10 cellular contexts compared by ENCODE assay signal in the genomic region with DNA sequence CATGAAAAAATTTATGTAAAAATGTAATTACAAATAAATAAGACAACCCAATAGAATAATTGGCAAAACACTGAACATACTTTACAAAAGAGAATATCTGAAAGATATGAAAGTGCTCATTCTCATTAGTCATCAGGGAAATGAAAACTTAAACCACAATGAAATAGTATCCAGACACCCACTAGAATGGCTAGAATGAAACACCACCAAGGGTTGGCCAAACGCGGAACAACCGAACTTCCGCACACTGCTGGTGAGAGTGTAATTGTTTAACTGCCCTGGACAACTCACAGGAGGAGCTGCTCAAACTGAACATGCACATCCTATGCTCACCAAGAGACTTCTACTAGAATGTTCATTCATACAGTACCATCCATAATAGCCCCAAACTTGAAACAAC. TPM values are rescaled to one million over a fixed set of nuclear protein-coding genes. Genes with fewer than 3 reads are reported as not detected.
DNase-seq lines count a peak whose midpoint lies in the region; ATAC-seq and TF ChIP-seq lines count a peak whose summit lies in the region.
"Had no signal": no experiment of that assay in that cellular context is flagged by ENCODE, and none has a peak within 500 bp of the region (broad histone marks: within the 10 kb centered on the region; RNA-seq: fewer than 3 reads in every experiment).

No MANE protein-coding gene starts in this region.

- H2BK120ac ChIP-seq in IMR-90 (ENCODE audit: low read depth, low read length), result no peak overlapping the region

- peaks cover 20% of the 10 kb centered on the region for H3K27me3 Mint-ChIP-seq in activated CD8-positive, alpha-beta T cell treated with anti-CD3 and anti-CD28 coated beads, Interleukin-2, amount 10 ng/mL, durations not matched to agents 7 days and 5 days (ENCODE audit: low read depth)
- H3K27me3 Mint-ChIP-seq in activated T-helper 1 cell treated with anti-CD3 and anti-CD28 coated beads, Interleukin-12 subunit alpha, Interleukin-12 subunit beta, Interleukin-2, Interleukin-4 antibody, amounts not matched to agents 30 ng/mL and 10 ng/mL and 1 ng/mL, durations not matched to agents 14 hours and 24 hours and 36 hours (ENCODE audit: insufficient read depth), result peaks cover 16% of the 10 kb centered on the region

- no peak overlapping the region for H4K5ac ChIP-seq in IMR-90 (ENCODE audit: low read depth, low read length)

- peaks cover 2% of the 10 kb centered on the region; the same call in 1 of the 2 replicates for H3K4me1 ChIP-seq in IMR-90 (ENCODE audit: control insufficient read depth, insufficient read depth, low read length)

- no peak for TF ChIP-seq RAD21 in IMR-90 (IDR thresholded peaks at IDR 0.05; ENCODE audit: low read length)

- POLR2A ChIA-PET in IMR-90 (lab: Charles Lee; ENCODE audit: unreplicated experiment), result no interaction called here
- POLR2A ChIA-PET in activated CD8-positive, alpha-beta T cell treated with anti-CD3 and anti-CD28 coated beads, Interleukin-2, amount 10 ng/mL, durations not matched to agents 7 days and 5 days (lab: Charles Lee), result interaction anchor here (1.1 kb wide), 1 partner anchor 38 kb away, joined by 4 read pairs; no protein-coding TSS in a partner anchor

- no peak overlapping the region for H3K4me3 ChIP-seq in IMR-90 (ENCODE audit: insufficient read depth, low read depth, low read length)
- H3K4me3 ChIP-seq: body of pancreas had no signal

- no peak overlapping the region for H3K27ac ChIP-seq in IMR-90 (ENCODE audit: insufficient read depth, low read length)

- no peak; the same call in 1 of the 2 replicates for ATAC-seq in IMR-90 (ENCODE audit: low read depth)
- ATAC-seq in activated CD8-positive, alpha-beta T cell treated with anti-CD3 and anti-CD28 coated beads, Interleukin-2, amount 10 ng/mL, durations not matched to agents 7 days and 5 days, result peak; percentile 38
- no peak for ATAC-seq in HG03039 (IDR thresholded peaks at IDR 0.05; ENCODE audit: unreplicated experiment)
- ATAC-seq: body of pancreas had no signal

- no peak overlapping the region for H3K56ac ChIP-seq in IMR-90 (ENCODE audit: extremely low read depth, insufficient read depth, low read length)

- H3K27ac Mint-ChIP-seq in activated CD8-positive, alpha-beta T cell treated with anti-CD3 and anti-CD28 coated beads, Interleukin-2, amount 10 ng/mL, durations not matched to agents 7 days and 5 days, result no peak overlapping the region
- H3K27ac Mint-ChIP-seq in activated T-helper 1 cell treated with anti-CD3 and anti-CD28 coated beads, Interleukin-12 subunit alpha, Interleukin-12 subunit beta, Interleukin-2, Interleukin-4 antibody, amounts not matched to agents 30 ng/mL and 10 ng/mL and 1 ng/mL, durations not matched to agents 14 hours and 24 hours and 36 hours, result no peak overlapping the region

- H3K4ac ChIP-seq in IMR-90 (ENCODE audit: low read depth, low read length), result no peak overlapping the region

- H2BK20ac ChIP-seq in IMR-90 (ENCODE audit: low read depth, low read length), result 0 out of 2 replicates have a peak overlapping the region, but pooled peaks have one; percentile 56

- no peak overlapping the region for H3K4me3 Mint-ChIP-seq in activated CD8-positive, alpha-beta T cell treated with anti-CD3 and anti-CD28 coated beads, Interleukin-2, amount 10 ng/mL, durations not matched to agents 7 days and 5 days
- no peak overlapping the region for H3K4me3 Mint-ChIP-seq in activated T-helper 1 cell treated with anti-CD3 and anti-CD28 coated beads, Interleukin-12 subunit alpha, Interleukin-12 subunit beta, Interleukin-2, Interleukin-4 antibody, amounts not matched to agents 30 ng/mL and 10 ng/mL and 1 ng/mL, durations not matched to agents 14 hours and 24 hours and 36 hours

- no peak overlapping the region for H2BK5ac ChIP-seq in IMR-90 (ENCODE audit: low read depth, low read length, poor library complexity, severe bottlenecking)

- WGBS in IMR-90 (ENCODE audit: extremely low coverage in 2 of 2, insufficient read length in 1 of 2), 2 experiments, result no CpG with 5 or more reads among the region's 4 CpGs

- no peaks in the 10 kb centered on the region for H3K9me3 ChIP-seq in IMR-90 (ENCODE audit: control insufficient read depth, insufficient read depth, low read length)
- H3K9me3 ChIP-seq: body of pancreas had no signal

- H2AFZ ChIP-seq in IMR-90 (replicated peaks; ENCODE audit: low read length, poor library complexity), result no peak overlapping the region

- in situ Hi-C loops in IMR-90 (cut with MboI; ENCODE audit: low sequenced_read_pairs), result no loop called here

- CTCF ChIA-PET in IMR-90 (lab: Yijun Ruan, JAX), result no interaction called here
- CTCF ChIA-PET in activated CD8-positive, alpha-beta T cell treated with anti-CD3 and anti-CD28 coated beads, Interleukin-2, amount 10 ng/mL, durations not matched to agents 7 days and 5 days (lab: Charles Lee), result interaction anchor here (1.2 to 3.1 kb wide), 2 partner anchors 46 to 70 kb away, joined by 3 to 13 read pairs; no protein-coding TSS in a partner anchor

- H3K18ac ChIP-seq in IMR-90 (ENCODE audit: low read depth, low read length), result no peak overlapping the region

- no TSS peak for BruUV-seq in IMR-90 (replicated peaks; lab: Mats Ljungman, UMichigan)

- H3K79me1 ChIP-seq in IMR-90 (ENCODE audit: low read depth in 1 of 2, low read length in 2 of 2), result peaks cover 0 to 1% of the 10 kb centered on the region in 2 experiments; a peak in 2 of 4 replicates

- H3K23ac ChIP-seq in IMR-90 (ENCODE audit: low read depth, low read length), result no peak overlapping the region

- no peak overlapping the region for H3K14ac ChIP-seq in IMR-90 (replicated peaks; ENCODE audit: low read depth, low read length)

- dilution Hi-C loops in IMR-90 (cut with HindIII; ENCODE audit: low sequenced_read_pairs, unreplicated experiment), result no loop called here

- no peak overlapping the region for H4K91ac ChIP-seq in IMR-90 (ENCODE audit: insufficient read depth, low read depth, low read length)

- H3K9me3 Mint-ChIP-seq in activated CD8-positive, alpha-beta T cell treated with anti-CD3 and anti-CD28 coated beads, Interleukin-2, amount 10 ng/mL, durations not matched to agents 7 days and 5 days (ENCODE audit: insufficient read depth), result no peaks in the 10 kb centered on the region
- no peaks in the 10 kb centered on the region for H3K9me3 Mint-ChIP-seq in activated T-helper 1 cell treated with anti-CD3 and anti-CD28 coated beads, Interleukin-12 subunit alpha, Interleukin-12 subunit beta, Interleukin-2, Interleukin-4 antibody, amounts not matched to agents 30 ng/mL and 10 ng/mL and 1 ng/mL, durations not matched to agents 14 hours and 24 hours and 36 hours

- no peak overlapping the region for H3K4me2 ChIP-seq in IMR-90 (ENCODE audit: low read depth, low read length)

- H3K27me3 ChIP-seq in IMR-90 (ENCODE audit: control insufficient read depth, insufficient read depth, low read length), result no peaks in the 10 kb centered on the region
- H3K27me3 ChIP-seq: body of pancreas had no signal

- no peaks in the 10 kb centered on the region for H3K36me3 Mint-ChIP-seq in activated CD8-positive, alpha-beta T cell treated with anti-CD3 and anti-CD28 coated beads, Interleukin-2, amount 10 ng/mL, durations not matched to agents 7 days and 5 days (ENCODE audit: low read depth)
- no peaks in the 10 kb centered on the region for H3K36me3 Mint-ChIP-seq in activated T-helper 1 cell treated with anti-CD3 and anti-CD28 coated beads, Interleukin-12 subunit alpha, Interleukin-12 subunit beta, Interleukin-2, Interleukin-4 antibody, amounts not matched to agents 30 ng/mL and 10 ng/mL and 1 ng/mL, durations not matched to agents 14 hours and 24 hours and 36 hours (ENCODE audit: low read depth)

- intact Hi-C loops in IMR-90 (cut with micrococcal nuclease), result no loop called here
- intact Hi-C loops in activated T-helper 1 cell treated with anti-CD3 and anti-CD28 coated beads, Interleukin-12 subunit alpha, Interleukin-12 subunit beta, Interleukin-2, Interleukin-4 antibody, amounts not matched to agents 30 ng/mL and 10 ng/mL and 1 ng/mL, durations not matched to agents 14 hours and 24 hours and 36 hours (cut with micrococcal nuclease), result no loop called here

- TF ChIP-seq POLR2A in IMR-90 (IDR thresholded peaks at IDR 0.05; ENCODE audit: low read depth, low read length), result no peak

- no peak for TF ChIP-seq CTCF in IMR-90 (conservative IDR thresholded peaks at IDR 0.05; ENCODE audit: low read depth, low read length)

- no peak overlapping the region for H2AK5ac ChIP-seq in IMR-90 (ENCODE audit: low read depth, low read length)

- no peak overlapping the region for H4K8ac ChIP-seq in IMR-90 (ENCODE audit: low read depth in 2 of 2, low read length in 2 of 2)

- no peaks in the 10 kb centered on the region; the same call in 1 of the 2 replicates for H4K20me1 ChIP-seq in IMR-90 (ENCODE audit: insufficient read depth, low read length)

- no peaks in the 10 kb centered on the region for H3K36me3 ChIP-seq in IMR-90 (ENCODE audit: control insufficient read depth, insufficient read depth, low read length)

- DNase-seq in activated effector memory CD4-positive, alpha-beta T cell treated with anti-CD3 and anti-CD28 coated beads, Interleukin-2, amount 50 U/mL, for 16 hours, result peak; percentile 69
- DNase-seq in activated effector memory CD4-positive, alpha-beta T cell treated with Interleukin-2 at 50 U/mL for 16 hours, result no peak
- DNase-seq in IMR-90 (peak; percentile 39), epidermal melanocyte (ENCODE audit: insufficient read length, low spot score) (no peak)
- DNase-seq in activated CD8-positive, alpha-beta T cell treated with anti-CD3 and anti-CD28 coated beads, Interleukin-2, amount 10 ng/mL, durations not matched to agents 7 days and 5 days, result no peak
- DNase-seq in stimulated activated CD8-positive, alpha-beta memory T cell treated with anti-CD3 and anti-CD28 coated beads, Interleukin-4, amount 100 ng/mL, for 24 hours (ENCODE audit: low read depth), result peak; percentile 3
- no peak for DNase-seq in activated T-helper 1 cell treated with anti-CD3 and anti-CD28 coated beads, Interleukin-12 subunit alpha, Interleukin-12 subunit beta, Interleukin-2, Interleukin-4 antibody, amounts not matched to agents 30 ng/mL and 10 ng/mL and 1 ng/mL, durations not matched to agents 14 hours and 24 hours and 36 hours (ENCODE audit: low spot score)
- DNase-seq: NCI-H524 treated with DMSO at 0.1 percent for 48 hours had no signal

- H2AK9ac ChIP-seq in IMR-90 (replicated peaks; ENCODE audit: low read depth, low read length, poor library complexity), result no peak overlapping the region

- H3K9me1 ChIP-seq in IMR-90 (ENCODE audit: insufficient read depth, low read length), result no peaks in the 10 kb centered on the region; the same call in 1 of the 2 replicates

- no peak overlapping the region for H2BK15ac ChIP-seq in IMR-90 (ENCODE audit: low read depth, low read length)

- no peak overlapping the region for H3K9ac ChIP-seq in IMR-90 (ENCODE audit: low read depth, low read length)

- peaks cover 16% of the 10 kb centered on the region for H3K4me1 Mint-ChIP-seq in activated CD8-positive, alpha-beta T cell treated with anti-CD3 and anti-CD28 coated beads, Interleukin-2, amount 10 ng/mL, durations not matched to agents 7 days and 5 days (ENCODE audit: low read depth)
- H3K4me1 Mint-ChIP-seq in activated T-helper 1 cell treated with anti-CD3 and anti-CD28 coated beads, Interleukin-12 subunit alpha, Interleukin-12 subunit beta, Interleukin-2, Interleukin-4 antibody, amounts not matched to agents 30 ng/mL and 10 ng/mL and 1 ng/mL, durations not matched to agents 14 hours and 24 hours and 36 hours (ENCODE audit: low read depth), result peaks cover 10% of the 10 kb centered on the region

RNA-seq across cellular contexts. Expression of gene ZDHHC7, which starts 5.8 kb away (rescaled TPM):
- 80.1 and 81.1 TPM in 2 replicates for total RNA-seq in IMR-90 (2012; rRNA removed)
- polyA plus RNA-seq in IMR-90 (2012; rRNA removed), result 97.1 and 104 TPM in 2 replicates
- polyA plus RNA-seq in IMR-90 (2012; cell fraction: cytosol; rRNA removed), result 86.7 and 88.8 TPM in 2 replicates
- polyA plus RNA-seq in IMR-90 (2012; cell fraction: nucleus; rRNA removed; ENCODE audit: low replicate concordance), result 63.2 and 114 TPM in 2 replicates
- total RNA-seq in activated CD8-positive, alpha-beta T cell treated with anti-CD3 and anti-CD28 coated beads, Interleukin-2, amount 10 ng/mL, durations not matched to agents 7 days and 5 days, result 10 to 100 TPM; 28.1 to 28.7 TPM
- 29.0 and 30.6 TPM in 2 replicates for total RNA-seq in activated T-helper 1 cell treated with anti-CD3 and anti-CD28 coated beads, Interleukin-12 subunit alpha, Interleukin-12 subunit beta, Interleukin-2, Interleukin-4 antibody, amounts not matched to agents 30 ng/mL and 10 ng/mL and 1 ng/mL, durations not matched to agents 14 hours and 24 hours and 36 hours

RNA-seq across cellular contexts. Expression of gene KIAA0513, which starts 10.4 kb away (rescaled TPM):
- total RNA-seq in IMR-90 (2012; rRNA removed), result 9.5 and 10.3 TPM in 2 replicates
- polyA plus RNA-seq in IMR-90 (2012; rRNA removed), result 9.5 and 11.4 TPM in 2 replicates
- 5.7 and 7.2 TPM in 2 replicates for polyA plus RNA-seq in IMR-90 (2012; cell fraction: cytosol; rRNA removed)
- 10.8 and 15.5 TPM in 2 replicates for polyA plus RNA-seq in IMR-90 (2012; cell fraction: nucleus; rRNA removed; ENCODE audit: low replicate concordance)
- total RNA-seq in activated CD8-positive, alpha-beta T cell treated with anti-CD3 and anti-CD28 coated beads, Interleukin-2, amount 10 ng/mL, durations not matched to agents 7 days and 5 days, result 1 to 10 TPM; 8.1 to 9.1 TPM
- 12.6 and 12.9 TPM in 2 replicates for total RNA-seq in activated T-helper 1 cell treated with anti-CD3 and anti-CD28 coated beads, Interleukin-12 subunit alpha, Interleukin-12 subunit beta, Interleukin-2, Interleukin-4 antibody, amounts not matched to agents 30 ng/mL and 10 ng/mL and 1 ng/mL, durations not matched to agents 14 hours and 24 hours and 36 hours

Comparison
In these comparisons a context has a peak if more than half of its experiments do, and no peak if none do; other contexts are left out.
1. DNase-seq: peak in activated effector memory CD4-positive, alpha-beta T cell treated with anti-CD3 and anti-CD28 coated beads, Interleukin-2, amount 50 U/mL, for 16 hours (single experiment), IMR-90 (single experiment) and stimulated activated CD8-positive, alpha-beta memory T cell treated with anti-CD3 and anti-CD28 coated beads, Interleukin-4, amount 100 ng/mL, for 24 hours (single experiment); none in activated effector memory CD4-positive, alpha-beta T cell treated with Interleukin-2 at 50 U/mL for 16 hours (single experiment), activated CD8-positive, alpha-beta T cell treated with anti-CD3 and anti-CD28 coated beads, Interleukin-2, amount 10 ng/mL, durations not matched to agents 7 days and 5 days (single experiment), activated T-helper 1 cell treated with anti-CD3 and anti-CD28 coated beads, Interleukin-12 subunit alpha, Interleukin-12 subunit beta, Interleukin-2, Interleukin-4 antibody, amounts not matched to agents 30 ng/mL and 10 ng/mL and 1 ng/mL, durations not matched to agents 14 hours and 24 hours and 36 hours (single experiment) and epidermal melanocyte (single experiment).